16 cellular contexts compared by ENCODE assay signal in the genomic region with DNA sequence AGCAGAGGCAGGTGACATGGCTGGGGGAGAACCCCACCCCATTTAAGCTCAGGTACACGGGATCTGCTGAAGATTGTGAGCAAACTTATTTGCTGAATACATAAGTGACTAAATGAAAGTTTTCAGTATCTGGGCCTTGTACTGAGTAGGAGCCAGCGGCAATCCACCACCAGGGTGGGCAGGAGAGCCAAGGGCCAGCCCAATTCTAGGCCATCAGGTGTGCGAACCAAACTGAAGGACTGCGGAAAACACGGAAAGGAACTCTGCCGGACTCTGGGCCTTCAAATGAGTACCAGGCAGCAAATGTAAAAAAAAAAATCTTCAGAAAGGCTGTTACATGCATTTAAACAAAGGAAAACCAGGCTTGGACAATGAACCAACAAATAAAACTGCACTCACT. TPM values are rescaled to one million over a fixed set of nuclear protein-coding genes. Genes with fewer than 3 reads are reported as not detected.
A peak's percentile ranks its signal among the peaks of the same experiment; 100 is the strongest.
DNase-seq lines count a peak whose midpoint lies in the region; ATAC-seq and TF ChIP-seq lines count a peak whose summit lies in the region.
"Had no signal": no experiment of that assay in that cellular context is flagged by ENCODE, and none has a peak within 500 bp of the region (broad histone marks: within the 10 kb centered on the region; RNA-seq: fewer than 3 reads in every experiment).

No MANE protein-coding gene starts in this region.

- ATAC-seq in GM19455 (IDR thresholded peaks at IDR 0.05; ENCODE audit: unreplicated experiment) = no peak

- no peak overlapping the region for H3K9ac ChIP-seq in OCI-LY3 (ENCODE audit: low read length)
- H3K9ac ChIP-seq: parathyroid adenoma had no signal

- H3K27me3 ChIP-seq in BE2C (no peaks in the 10 kb centered on the region), OCI-LY3 (ENCODE audit: low read depth, low read length) (no peaks in the 10 kb centered on the region), suprapubic skin (no peaks in the 10 kb centered on the region)
- H3K27me3 ChIP-seq: SJCRH30 had no signal

- H3K4me1 Mint-ChIP-seq in dendritic cell treated with granulocyte-macrophage colony-stimulating factor and Interleukin-4, amounts not matched to agents 40 ng/mL and 50 ng/mL, for 4 days (ENCODE audit: low read depth) = peaks cover 76% of the 10 kb centered on the region
- H3K4me1 Mint-ChIP-seq in osteocyte (ENCODE audit: unreplicated experiment) = peaks cover 76% of the 10 kb centered on the region

- H2AFZ ChIP-seq in OCI-LY3 (ENCODE audit: low read depth, low read length) = no peak overlapping the region
- H2AFZ ChIP-seq: parathyroid adenoma had no signal

- H3K27me3 Mint-ChIP-seq in dendritic cell treated with granulocyte-macrophage colony-stimulating factor and Interleukin-4, amounts not matched to agents 40 ng/mL and 50 ng/mL, for 4 days = no peaks in the 10 kb centered on the region
- no peaks in the 10 kb centered on the region for H3K27me3 Mint-ChIP-seq in osteocyte (ENCODE audit: unreplicated experiment)
- H3K27me3 Mint-ChIP-seq: activated CD4-positive, alpha-beta memory T cell treated with anti-CD3 and anti-CD28 coated beads for 36 hours; stimulated activated naive CD8-positive, alpha-beta T cell treated with anti-CD3 and anti-CD28 coated beads, Interleukin-15, Interleukin-2, amounts not matched to agents 100 ng/mL and 50 ng/mL, for 24 hours had no signal

- POLR2A ChIA-PET in RWPE1 (lab: Yijun Ruan, JAX; ENCODE audit: low non-redundant PET) = no interaction called here

- H4K20me1 ChIP-seq in OCI-LY3 (ENCODE audit: insufficient read depth, low read length) = peaks cover 99% of the 10 kb centered on the region

- TF ChIP-seq POLR2A in suprapubic skin (IDR thresholded peaks at IDR 0.05) = no peak

- H3K9me3 Mint-ChIP-seq in dendritic cell treated with granulocyte-macrophage colony-stimulating factor and Interleukin-4, amounts not matched to agents 40 ng/mL and 50 ng/mL, for 4 days = peaks cover 9% of the 10 kb centered on the region
- H3K9me3 Mint-ChIP-seq in osteocyte (ENCODE audit: unreplicated experiment) = no peaks in the 10 kb centered on the region
- H3K9me3 Mint-ChIP-seq: activated CD4-positive, alpha-beta memory T cell treated with anti-CD3 and anti-CD28 coated beads for 36 hours; activated T-helper 1 cell treated with anti-CD3 and anti-CD28 coated beads, Interleukin-12 subunit alpha, Interleukin-12 subunit beta, Interleukin-2, Interleukin-4 antibody, amounts not matched to agents 30 ng/mL and 10 ng/mL and 1 ng/mL, durations not matched to agents 14 hours and 24 hours and 36 hours; stimulated activated naive CD8-positive, alpha-beta T cell treated with anti-CD3 and anti-CD28 coated beads, Interleukin-15, Interleukin-2, amounts not matched to agents 100 ng/mL and 50 ng/mL, for 24 hours had no signal

- H3K9me3 ChIP-seq in BE2C (no peaks in the 10 kb centered on the region), OCI-LY3 (ENCODE audit: insufficient read depth, low read length) (no peaks in the 10 kb centered on the region), suprapubic skin (no peaks in the 10 kb centered on the region)
- H3K9me3 ChIP-seq: SJCRH30 had no signal

- H3K36me3 ChIP-seq in BE2C = no peaks in the 10 kb centered on the region
- peaks cover 49% of the 10 kb centered on the region for H3K36me3 ChIP-seq in OCI-LY3 (replicated peaks; ENCODE audit: low read depth, low read length)
- H3K36me3 ChIP-seq in suprapubic skin = no peaks in the 10 kb centered on the region
- H3K36me3 ChIP-seq: SJCRH30 had no signal

- H3K4me3 ChIP-seq in BE2C (ENCODE audit: low read depth, low read length) (no peak overlapping the region), OCI-LY3 (ENCODE audit: low read length) (no peak overlapping the region), suprapubic skin (no peak overlapping the region)
- H3K4me3 ChIP-seq: SJCRH30 had no signal

- H3K36me3 Mint-ChIP-seq in dendritic cell treated with granulocyte-macrophage colony-stimulating factor and Interleukin-4, amounts not matched to agents 40 ng/mL and 50 ng/mL, for 4 days (ENCODE audit: low read depth) = peaks cover 26% of the 10 kb centered on the region
- H3K36me3 Mint-ChIP-seq in osteocyte (ENCODE audit: unreplicated experiment) = no peaks in the 10 kb centered on the region
- H3K36me3 Mint-ChIP-seq: activated CD4-positive, alpha-beta memory T cell treated with anti-CD3 and anti-CD28 coated beads for 36 hours had no signal

- H3K4me3 Mint-ChIP-seq in dendritic cell treated with granulocyte-macrophage colony-stimulating factor and Interleukin-4, amounts not matched to agents 40 ng/mL and 50 ng/mL, for 4 days = no peak overlapping the region
- no peak overlapping the region for H3K4me3 Mint-ChIP-seq in osteocyte (ENCODE audit: unreplicated experiment)
- H3K4me3 Mint-ChIP-seq: activated CD4-positive, alpha-beta memory T cell treated with anti-CD3 and anti-CD28 coated beads for 36 hours; activated T-helper 1 cell treated with anti-CD3 and anti-CD28 coated beads, Interleukin-12 subunit alpha, Interleukin-12 subunit beta, Interleukin-2, Interleukin-4 antibody, amounts not matched to agents 30 ng/mL and 10 ng/mL and 1 ng/mL, durations not matched to agents 14 hours and 24 hours and 36 hours; stimulated activated naive CD8-positive, alpha-beta T cell treated with anti-CD3 and anti-CD28 coated beads, Interleukin-15, Interleukin-2, amounts not matched to agents 100 ng/mL and 50 ng/mL, for 24 hours had no signal

- no peak for TF ChIP-seq EP300 in suprapubic skin (IDR thresholded peaks at IDR 0.05)

- no peak for DNase-seq in BE2C
- DNase-seq in osteocyte (ENCODE audit: extremely low spot score, unreplicated experiment) = no peak
- DNase-seq in RWPE1 (ENCODE audit: low spot score) = no peak
- no peak for DNase-seq in suprapubic skin (ENCODE audit: low spot score in 2 of 2)
- DNase-seq in nucleus accumbens (lab: John Stamatoyannopoulos, UW) = no peak
- DNase-seq: activated CD4-positive, alpha-beta memory T cell treated with anti-CD3 and anti-CD28 coated beads for 36 hours; cerebellar nuclear complex; NCI-H1436 treated with DMSO at 0.1 percent for 48 hours; SJCRH30; stimulated activated CD4-positive, alpha-beta T cell treated with anti-CD3 and anti-CD28 coated beads, Interleukin-12 subunit alpha, Interleukin-12 subunit beta, amount 100 ng/mL, for 4 hours had no signal

- H3K4me1 ChIP-seq in BE2C = peaks cover 3% of the 10 kb centered on the region; the same call in 1 of the 2 replicates
- peaks cover 91% of the 10 kb centered on the region for H3K4me1 ChIP-seq in OCI-LY3 (ENCODE audit: low read length)
- H3K4me1 ChIP-seq in suprapubic skin = peaks cover 55% of the 10 kb centered on the region
- H3K4me1 ChIP-seq: parathyroid adenoma had no signal

- H3K4me2 ChIP-seq in OCI-LY3 (ENCODE audit: low read length) = peak overlapping the region; percentile 56

- H3K27ac ChIP-seq in OCI-LY3 (ENCODE audit: low read length) (peak overlapping the region; percentile 6; the same call in 1 of the 2 replicates), RWPE1 (no peak overlapping the region), suprapubic skin (no peak overlapping the region)
- H3K27ac ChIP-seq: parathyroid adenoma, SJCRH30 had no signal

- CTCF ChIA-PET in RWPE1 (lab: Yijun Ruan, JAX) = no interaction called here

- TF ChIP-seq CTCF in BE2C (IDR thresholded peaks at IDR 0.05; ENCODE audit: low read depth, low read length) (peak; percentile 18; the same call in 1 of the 2 replicates), OCI-LY3 (IDR thresholded peaks at IDR 0.05; ENCODE audit: low read depth, low read length) (peak; percentile 11; the same call in 1 of the 2 replicates), osteocyte (IDR thresholded peaks at IDR 0.05) (no peak), RWPE1 (conservative IDR thresholded peaks at IDR 0.05; ENCODE audit: low read depth) (no peak), suprapubic skin (IDR thresholded peaks at IDR 0.05) (no peak)

- 94% methylated on average over 6 of the region's 6 CpGs for WGBS in suprapubic skin

- intact Hi-C loops in dendritic cell treated with granulocyte-macrophage colony-stimulating factor and Interleukin-4, amounts not matched to agents 40 ng/mL and 50 ng/mL, for 4 days (cut with micrococcal nuclease) = no loop called here

- H3K79me2 ChIP-seq in OCI-LY3 (ENCODE audit: low read length) = peaks cover 100% of the 10 kb centered on the region

- H3K27ac Mint-ChIP-seq in dendritic cell treated with granulocyte-macrophage colony-stimulating factor and Interleukin-4, amounts not matched to agents 40 ng/mL and 50 ng/mL, for 4 days = peak overlapping the region; percentile 30
- H3K27ac Mint-ChIP-seq in osteocyte (ENCODE audit: unreplicated experiment) = peak overlapping the region; percentile 77
- H3K27ac Mint-ChIP-seq: activated CD4-positive, alpha-beta memory T cell treated with anti-CD3 and anti-CD28 coated beads for 36 hours; activated T-helper 1 cell treated with anti-CD3 and anti-CD28 coated beads, Interleukin-12 subunit alpha, Interleukin-12 subunit beta, Interleukin-2, Interleukin-4 antibody, amounts not matched to agents 30 ng/mL and 10 ng/mL and 1 ng/mL, durations not matched to agents 14 hours and 24 hours and 36 hours had no signal

RNA-seq across cellular contexts. Expression of gene ARHGAP17, which starts 19.7 kb away (rescaled TPM):
- 54.6 TPM for polyA plus RNA-seq in BE2C (2012; ENCODE audit: insufficient read depth, insufficient read length, low read depth)
- total RNA-seq in osteocyte = 93.4 and 97.3 TPM in 2 replicates
- total RNA-seq in suprapubic skin = 10 to 100 TPM; 47.5 to 71.4 (median 55.8) TPM

Comparison
In these comparisons a context has a peak if more than half of its experiments do, and no peak if none do; other contexts are left out.
1. CTCF ChIP-seq: peak in BE2C (single experiment) and OCI-LY3 (single experiment); none in osteocyte (single experiment), RWPE1 (single experiment) and suprapubic skin (0 of 2).